Comparison of ENCODE assay signal across 11 cellular contexts in genomic region chr9:3477236-3477834, GRCh38. TPM values are rescaled to one million over a fixed set of nuclear protein-coding genes. Genes with fewer than 3 reads are reported as not detected.
A peak's percentile ranks its signal among the peaks of the same experiment; 100 is the strongest.
DNase-seq lines count a peak whose midpoint lies in the region; ATAC-seq and TF ChIP-seq lines count a peak whose summit lies in the region.
"Had no signal": no experiment of that assay in that cellular context is flagged by ENCODE, and none has a peak within 500 bp of the region (broad histone marks: within the 10 kb centered on the region; RNA-seq: fewer than 3 reads in every experiment).

No MANE protein-coding gene starts in this region.

- peaks cover 21% of the 10 kb centered on the region for H3F3A ChIP-seq in DOHH2 (ENCODE audit: control insufficient read depth, insufficient read depth)

- no peak overlapping the region for H3K27ac ChIP-seq in DOHH2 (ENCODE audit: low read depth, low read length)
- H3K27ac ChIP-seq: brain microvascular endothelial cell had no signal

- peaks cover 9% of the 10 kb centered on the region for H3K36me3 Mint-ChIP-seq in memory B cell

- H3K27me3 Mint-ChIP-seq in memory B cell, result no peaks in the 10 kb centered on the region

- peak overlapping the region; percentile 51 for H3K4me3 ChIP-seq in DOHH2 (ENCODE audit: low read length)

- peak overlapping the region; percentile 76 for H3K4me3 Mint-ChIP-seq in memory B cell

- peak; percentile 15 for DNase-seq in RPMI7951 (ENCODE audit: low read depth)
- DNase-seq in memory B cell (ENCODE audit: low spot score in 2 of 2), result no peak
- DNase-seq in DMS79 treated with DMSO at 0.1 percent for 48 hours (lab: John Stamatoyannopoulos, UW), result no peak
- no peak for DNase-seq in NCI-H1930 (lab: John Stamatoyannopoulos, UW)
- no peak for DNase-seq in NCI-H226
- DNase-seq in hepatic stellate cell (ENCODE audit: low spot score), result no peak
- DNase-seq: brain microvascular endothelial cell, midbrain, NCI-H510A treated with DMSO at 0.1 percent for 48 hours had no signal

- no peak for TF ChIP-seq CTCF in DOHH2 (IDR thresholded peaks at IDR 0.05; ENCODE audit: low read depth, low read length, poor library complexity, severe bottlenecking)

- ATAC-seq in GM21529 (IDR thresholded peaks at IDR 0.05; ENCODE audit: unreplicated experiment) (peak; percentile 33), memory B cell (ENCODE audit: low read depth) (peak; percentile 16)

- no peaks in the 10 kb centered on the region for H3K27me3 ChIP-seq in DOHH2 (ENCODE audit: control insufficient read depth, low read length)
- H3K27me3 ChIP-seq: brain microvascular endothelial cell had no signal

- peaks cover 68% of the 10 kb centered on the region for H3K4me1 ChIP-seq in DOHH2 (ENCODE audit: control insufficient read depth, low read length)

- H3K27ac Mint-ChIP-seq in memory B cell, result peak overlapping the region; percentile 97

- H3K4me1 Mint-ChIP-seq in memory B cell, result peaks cover 55% of the 10 kb centered on the region

- peaks cover 30% of the 10 kb centered on the region for H3K36me3 ChIP-seq in DOHH2 (ENCODE audit: control insufficient read depth, low read length)
- H3K36me3 ChIP-seq: brain microvascular endothelial cell had no signal

- H3K9me3 Mint-ChIP-seq in memory B cell, result peaks cover 7% of the 10 kb centered on the region

- H3K79me2 ChIP-seq in DOHH2 (ENCODE audit: control insufficient read depth, low read length), result no peaks in the 10 kb centered on the region; the same call in 1 of the 2 replicates

- no peaks in the 10 kb centered on the region for H4K20me1 ChIP-seq in DOHH2 (ENCODE audit: control insufficient read depth, insufficient read depth, low read depth, low read length)

- H3K9me3 ChIP-seq in DOHH2 (ENCODE audit: control insufficient read depth, insufficient read depth, low read length), result peaks cover 7% of the 10 kb centered on the region; the same call in 1 of the 2 replicates

- H3K9me2 ChIP-seq in DOHH2 (replicated peaks; ENCODE audit: control insufficient read depth, low read length), result no peaks in the 10 kb centered on the region

- H3K4me2 ChIP-seq in DOHH2 (ENCODE audit: low read length), result peak overlapping the region; percentile 71

RNA-seq across cellular contexts. Expression of gene RFX3, which starts 48.5 kb away (rescaled TPM):
- 2.3 and 3.5 TPM in 2 replicates for total RNA-seq in RPMI7951 (2014; rRNA removed; shearing (Covaris generic))
